In the genomic region with DNA sequence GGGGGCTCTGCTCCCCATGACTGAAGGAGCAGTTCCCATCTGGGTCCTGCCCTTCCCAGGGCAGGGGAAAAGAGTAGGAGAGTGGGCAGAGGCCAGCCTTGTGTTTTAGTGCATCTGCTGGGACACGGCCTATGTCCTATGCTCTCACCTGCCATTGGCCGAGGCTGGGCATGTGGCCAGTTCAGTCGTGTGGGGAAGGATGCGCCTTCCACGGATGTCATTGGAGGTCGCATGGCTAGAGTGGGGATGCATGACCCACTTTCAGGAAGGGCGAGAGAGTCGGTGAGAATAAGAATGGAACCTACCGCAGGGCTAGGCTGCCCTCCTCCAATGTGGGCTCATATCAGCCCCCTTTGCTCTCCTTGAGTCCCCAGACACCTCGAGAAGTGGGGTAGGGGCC, we compare ENCODE assay signal across 17 cellular contexts.
DNase-seq lines count a peak whose midpoint lies in the region; ATAC-seq and TF ChIP-seq lines count a peak whose summit lies in the region.
"Had no signal": no experiment of that assay in that cellular context is flagged by ENCODE, and none has a peak within 500 bp of the region (broad histone marks: within the 10 kb centered on the region; RNA-seq: fewer than 3 reads in every experiment).

No MANE protein-coding gene starts in this region.

- H3F3A ChIP-seq in GM23338 (replicated peaks; ENCODE audit: low read depth): no peaks in the 10 kb centered on the region

- no peak overlapping the region for H3K9ac ChIP-seq in neuronal stem cell (ENCODE audit: low read depth, low read length, poor library complexity)
- H3K9ac ChIP-seq: GM23248 had no signal

- no peaks in the 10 kb centered on the region for H3K79me2 ChIP-seq in GM23338 (replicated peaks; ENCODE audit: insufficient read depth)

- no peak overlapping the region for H3K23ac ChIP-seq in neuronal stem cell (ENCODE audit: low read depth, low read length, poor library complexity)

- DNase-seq in activated effector memory CD4-positive, alpha-beta T cell treated with anti-CD3 and anti-CD28 coated beads, Interleukin-2, amount 50 U/mL, for 16 hours: peak; percentile 25
- DNase-seq in activated effector memory CD4-positive, alpha-beta T cell treated with Interleukin-2 at 50 U/mL for 16 hours: no peak
- DNase-seq in GM23338 (ENCODE audit: low spot score) (no peak), mesenteric fat pad (ENCODE audit: low spot score) (peak; percentile 71), neuronal stem cell (ENCODE audit: low spot score) (no peak), NCI-H1436 treated with DMSO at 0.1 percent for 48 hours (lab: John Stamatoyannopoulos, UW) (no peak), left colon (no peak)
- DNase-seq: AML-193; Caco-2; CD4-positive, alpha-beta T cell; GM23248; HCEC 1CT had no signal

- peak overlapping the region; percentile 2 for H2BK15ac ChIP-seq in neuronal stem cell (ENCODE audit: low read length)

- no peak overlapping the region for H3K4me3 Mint-ChIP-seq in GM23338
- H3K4me3 Mint-ChIP-seq: CD4-positive, alpha-beta T cell had no signal

- H3K4me1 Mint-ChIP-seq in GM23338: no peaks in the 10 kb centered on the region

- H3K4me2 ChIP-seq in GM23338: no peak overlapping the region
- no peak overlapping the region for H3K4me2 ChIP-seq in neuronal stem cell (ENCODE audit: insufficient read depth, low read length, poor library complexity, severe bottlenecking)
- H3K4me2 ChIP-seq: A549 had no signal

- intact Hi-C loops in left colon (cut with DNase I, micrococcal nuclease): no loop called here

- H3K4me3 ChIP-seq in GM23338 (no peak overlapping the region), neuronal stem cell (ENCODE audit: low read length in 2 of 2) (no peak overlapping the region)
- H3K4me3 ChIP-seq: A549, GM23248 had no signal

- H2BK120ac ChIP-seq in neuronal stem cell (ENCODE audit: low read depth, low read length): no peak overlapping the region

- peak overlapping the region; percentile 28; the same call in 1 of the 2 replicates for H2AFZ ChIP-seq in GM23338
- no peak overlapping the region for H2AFZ ChIP-seq in neuronal stem cell (ENCODE audit: low read length)
- H2AFZ ChIP-seq: GM23248 had no signal

- H3K4me1 ChIP-seq in GM23338 (ENCODE audit: insufficient read depth): no peaks in the 10 kb centered on the region
- no peaks in the 10 kb centered on the region for H3K4me1 ChIP-seq in neuronal stem cell (ENCODE audit: control insufficient read depth in 2 of 2, insufficient read depth in 1 of 2, low read depth in 1 of 2, low read length in 2 of 2)
- H3K4me1 ChIP-seq: A549 had no signal

- no peak for ATAC-seq in GM23338
- ATAC-seq in left colon: no peak
- ATAC-seq in HG02970 (IDR thresholded peaks at IDR 0.05; ENCODE audit: low FRiP score, unreplicated experiment): no peak
- ATAC-seq: A549 had no signal

- H4K20me1 ChIP-seq in GM23338 (replicated peaks; ENCODE audit: insufficient read depth): no peaks in the 10 kb centered on the region

- no peak overlapping the region for H3K4ac ChIP-seq in neuronal stem cell (ENCODE audit: low read length)

- H3K27ac Mint-ChIP-seq in GM23338: no peak overlapping the region
- H3K27ac Mint-ChIP-seq: CD4-positive, alpha-beta T cell had no signal

- H4K91ac ChIP-seq in neuronal stem cell (ENCODE audit: low read depth, low read length, poor library complexity): peak overlapping the region; percentile 49

- no peak overlapping the region for H2BK5ac ChIP-seq in neuronal stem cell (ENCODE audit: low read length)

- H2AK5ac ChIP-seq in neuronal stem cell (ENCODE audit: low read depth, low read length): peak overlapping the region; percentile 16

- peaks cover 7% of the 10 kb centered on the region; the same call in 2 of the 3 replicates for H3K9me3 Mint-ChIP-seq in GM23338

- peak overlapping the region; percentile 10 for H2BK12ac ChIP-seq in neuronal stem cell (ENCODE audit: low read length)

- no peaks in the 10 kb centered on the region for H3K27me3 Mint-ChIP-seq in GM23338 (ENCODE audit: insufficient read depth, low read depth, poor library complexity)
- H3K27me3 Mint-ChIP-seq: CD4-positive, alpha-beta T cell had no signal

- no CpG with 5 or more reads among the region's 10 CpGs for WGBS in neuronal stem cell (ENCODE audit: extremely low coverage in 2 of 2, insufficient read length in 2 of 2, insufficient replicate concordance in 1 of 2), 2 donors

- 0 out of 3 replicates have a peak, but pooled peaks cover 4% of the 10 kb centered on the region for H3K36me3 Mint-ChIP-seq in GM23338 (ENCODE audit: low read depth)

- H3K27ac ChIP-seq in GM23338 (ENCODE audit: low read depth) (no peak overlapping the region), neuronal stem cell (replicated peaks; ENCODE audit: low read length) (no peak overlapping the region)
- H3K27ac ChIP-seq: 22Rv1, A549, C4-2B, GM23248, HL-60 had no signal

- H3K9me2 ChIP-seq in GM23338 (ENCODE audit: insufficient read depth): 0 out of 2 replicates have a peak, but pooled peaks cover 3% of the 10 kb centered on the region

- no peaks in the 10 kb centered on the region for H3K79me1 ChIP-seq in neuronal stem cell (ENCODE audit: low read depth, low read length)

- H3K9me3 ChIP-seq in neuronal stem cell (replicated peaks in 1 of 2; ENCODE audit: control insufficient read depth in 2 of 2, insufficient read depth in 1 of 2, low read depth in 1 of 2, low read length in 2 of 2): peaks cover 2 to 8% of the 10 kb centered on the region in 2 donors
- H3K9me3 ChIP-seq: Caco-2 had no signal

- TF ChIP-seq CTCF in GM23338 (conservative IDR thresholded peaks at IDR 0.05; ENCODE audit: low read depth in 2 of 2): no peak

- no peak overlapping the region for H3K14ac ChIP-seq in neuronal stem cell (ENCODE audit: low read length)

- H3K36me3 ChIP-seq in GM23338 (ENCODE audit: insufficient read depth) (no peaks in the 10 kb centered on the region), neuronal stem cell (replicated peaks in 1 of 2; ENCODE audit: control insufficient read depth in 2 of 2, insufficient read depth in 2 of 2, low read length in 2 of 2) (no peaks in the 10 kb centered on the region)

- H3K18ac ChIP-seq in neuronal stem cell (ENCODE audit: low read length): peak overlapping the region; percentile 71

- no peak overlapping the region for H4K8ac ChIP-seq in neuronal stem cell (ENCODE audit: low read depth, low read length)

- H3K27me3 ChIP-seq in GM23338 (ENCODE audit: insufficient read depth) (no peaks in the 10 kb centered on the region), neuronal stem cell (ENCODE audit: control insufficient read depth in 3 of 3, insufficient read depth in 3 of 3, low read depth in 1 of 3, low read length in 3 of 3) (no peaks in the 10 kb centered on the region)

TF ChIP-seq in GM23338, 12 proteins besides CTCF, POLR2A, EP300 and RAD21 (continues in another document):
- TF ChIP-seq JUNB (IDR thresholded peaks at IDR 0.05; ENCODE audit: unreplicated experiment): no peak
- no peak for TF ChIP-seq NANOG (IDR thresholded peaks at IDR 0.05; ENCODE audit: borderline replicate concordance)
- no peak for TF ChIP-seq STAT1 (IDR thresholded peaks at IDR 0.05; ENCODE audit: unreplicated experiment)
- TF ChIP-seq REST (IDR thresholded peaks at IDR 0.05; ENCODE audit: unreplicated experiment): no peak
- TF ChIP-seq EZH2 (IDR thresholded peaks at IDR 0.05; ENCODE audit: low read depth, unreplicated experiment): no peak
- no peak for TF ChIP-seq EZH2phosphoT487 (IDR thresholded peaks at IDR 0.05; ENCODE audit: unreplicated experiment)
- no peak for TF ChIP-seq ZNF114 (CRISPR knock-in tag; IDR thresholded peaks at IDR 0.05)
- no peak for TF ChIP-seq CREB1 (CRISPR knock-in tag; IDR thresholded peaks at IDR 0.05; ENCODE audit: low read depth)
- no peak for TF ChIP-seq POLR2AphosphoS5 (IDR thresholded peaks at IDR 0.05; ENCODE audit: low read depth)
- TF ChIP-seq, protein P1, sequence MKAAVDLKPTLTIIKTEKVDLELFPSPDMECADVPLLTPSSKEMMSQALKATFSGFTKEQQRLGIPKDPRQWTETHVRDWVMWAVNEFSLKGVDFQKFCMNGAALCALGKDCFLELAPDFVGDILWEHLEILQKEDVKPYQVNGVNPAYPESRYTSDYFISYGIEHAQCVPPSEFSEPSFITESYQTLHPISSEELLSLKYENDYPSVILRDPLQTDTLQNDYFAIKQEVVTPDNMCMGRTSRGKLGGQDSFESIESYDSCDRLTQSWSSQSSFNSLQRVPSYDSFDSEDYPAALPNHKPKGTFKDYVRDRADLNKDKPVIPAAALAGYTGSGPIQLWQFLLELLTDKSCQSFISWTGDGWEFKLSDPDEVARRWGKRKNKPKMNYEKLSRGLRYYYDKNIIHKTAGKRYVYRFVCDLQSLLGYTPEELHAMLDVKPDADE (IDR thresholded peaks at IDR 0.05): no peak
- TF ChIP-seq ZNF331 (CRISPR knock-in tag; IDR thresholded peaks at IDR 0.05; ENCODE audit: low read depth): no peak

Comparison
In these comparisons a context has a peak if more than half of its experiments do, and no peak if none do; other contexts are left out.
1. DNase-seq: peak in activated effector memory CD4-positive, alpha-beta T cell treated with anti-CD3 and anti-CD28 coated beads, Interleukin-2, amount 50 U/mL, for 16 hours (single experiment) and mesenteric fat pad (single experiment); none in activated effector memory CD4-positive, alpha-beta T cell treated with Interleukin-2 at 50 U/mL for 16 hours (single experiment), GM23338 (single experiment), neuronal stem cell (single experiment), NCI-H1436 treated with DMSO at 0.1 percent for 48 hours (single experiment) and left colon (0 of 2).